1 cellular context compared by ENCODE assay signal in genomic region chr2:1738646-1739302, GRCh38.
TF ChIP-seq lines count a peak whose summit lies in the region.

No MANE protein-coding gene starts in this region.

TF ChIP-seq in WTC11, 78 proteins besides CTCF, POLR2A, EP300 and RAD21 (continued from another document):
- TF ChIP-seq ZNF219 (CRISPR knock-in tag; IDR thresholded peaks at IDR 0.05; ENCODE audit: borderline replicate concordance): no peak
- no peak for TF ChIP-seq MLX (CRISPR knock-in tag; IDR thresholded peaks at IDR 0.05)
- no peak for TF ChIP-seq NFE2L1 (CRISPR knock-in tag; IDR thresholded peaks at IDR 0.05)
- no peak for TF ChIP-seq GABPB1 (CRISPR knock-in tag; IDR thresholded peaks at IDR 0.05)
- no peak for TF ChIP-seq ZSCAN18 (CRISPR knock-in tag; IDR thresholded peaks at IDR 0.05)
- no peak for TF ChIP-seq AFF4 (CRISPR knock-in tag; IDR thresholded peaks at IDR 0.05; ENCODE audit: borderline replicate concordance)
- no peak for TF ChIP-seq ZNF425 (CRISPR knock-in tag; conservative IDR thresholded peaks at IDR 0.05)
- no peak for TF ChIP-seq MXD4 (CRISPR knock-in tag; IDR thresholded peaks at IDR 0.05; ENCODE audit: borderline replicate concordance)
- no peak for TF ChIP-seq EMX1 (CRISPR knock-in tag; IDR thresholded peaks at IDR 0.05)
- TF ChIP-seq FOXJ3 (CRISPR knock-in tag; IDR thresholded peaks at IDR 0.05; ENCODE audit: borderline replicate concordance): no peak
- TF ChIP-seq NFYB (CRISPR knock-in tag; conservative IDR thresholded peaks at IDR 0.05; ENCODE audit: low read depth): no peak
- TF ChIP-seq ELF4 (CRISPR knock-in tag; IDR thresholded peaks at IDR 0.05; ENCODE audit: low read depth): no peak
